Comparison of ENCODE assay signal across 9 cellular contexts in genomic region chr22:30705710-30706651, GRCh38. TPM values are rescaled to one million over a fixed set of nuclear protein-coding genes. Genes with fewer than 3 reads are reported as not detected.
DNase-seq lines count a peak whose midpoint lies in the region; ATAC-seq and TF ChIP-seq lines count a peak whose summit lies in the region.
"Had no signal": no experiment of that assay in that cellular context is flagged by ENCODE, and none has a peak within 500 bp of the region (broad histone marks: within the 10 kb centered on the region; RNA-seq: fewer than 3 reads in every experiment).

No MANE protein-coding gene starts in this region.

- H3K27ac Mint-ChIP-seq in natural killer cell treated with Interleukin-12 subunit alpha and Interleukin-12 subunit beta and Interleukin-15 and Interleukin-18, amount 100 ng/mL, for 72 hours: peak overlapping the region; percentile 74 to 75

- H3K4me3 ChIP-seq in WERI-Rb-1 (ENCODE audit: low read depth, low read length) (no peak overlapping the region), PC-9 (no peak overlapping the region)
- H3K4me3 ChIP-seq in effector memory CD4-positive, alpha-beta T cell (ENCODE audit: insufficient read depth, low read depth, low read length, poor library complexity, severe bottlenecking): no peak overlapping the region

- H3K27me3 ChIP-seq in WERI-Rb-1 (ENCODE audit: insufficient read depth, low read depth, severe bottlenecking): no peaks in the 10 kb centered on the region
- H3K27me3 ChIP-seq in effector memory CD4-positive, alpha-beta T cell (replicated peaks; ENCODE audit: control insufficient read depth, insufficient read depth, low read length, poor library complexity, severe bottlenecking): no peaks in the 10 kb centered on the region
- no peaks in the 10 kb centered on the region for H3K27me3 ChIP-seq in PC-9 (ENCODE audit: insufficient read depth, low read depth)

- peaks cover 19 to 24% of the 10 kb centered on the region in 2 donors for H3K4me1 Mint-ChIP-seq in natural killer cell treated with Interleukin-12 subunit alpha and Interleukin-12 subunit beta and Interleukin-15 and Interleukin-18, amount 100 ng/mL, for 72 hours (ENCODE audit: low read depth in 2 of 2)

- H3K27me3 Mint-ChIP-seq in natural killer cell treated with Interleukin-12 subunit alpha and Interleukin-12 subunit beta and Interleukin-15 and Interleukin-18, amount 100 ng/mL, for 72 hours: peaks cover 0 to 16% of the 10 kb centered on the region in 2 donors

- no peak overlapping the region for H2AFZ ChIP-seq in PC-9

- H3K9me3 ChIP-seq in WERI-Rb-1 (ENCODE audit: severe bottlenecking) (no peaks in the 10 kb centered on the region), PC-9 (ENCODE audit: insufficient read depth, low read depth) (0 out of 2 replicates have a peak, but pooled peaks cover 3% of the 10 kb centered on the region)
- no peaks in the 10 kb centered on the region for H3K9me3 ChIP-seq in effector memory CD4-positive, alpha-beta T cell (ENCODE audit: control insufficient read depth, low read length)
- H3K9me3 ChIP-seq: neutrophil had no signal

- no TSS peak for BruUV-seq in PC-9 (replicated peaks; lab: Mats Ljungman, UMichigan)

- H3K79me2 ChIP-seq in PC-9 (ENCODE audit: low read depth): no peaks in the 10 kb centered on the region

- peak; percentile 46 for ATAC-seq in HG03159 (IDR thresholded peaks at IDR 0.05; ENCODE audit: unreplicated experiment)
- peak; percentile 78 to 84 for ATAC-seq in natural killer cell treated with Interleukin-12 subunit alpha and Interleukin-12 subunit beta and Interleukin-15 and Interleukin-18, amount 100 ng/mL, for 72 hours

- H3K9me3 Mint-ChIP-seq in natural killer cell treated with Interleukin-12 subunit alpha and Interleukin-12 subunit beta and Interleukin-15 and Interleukin-18, amount 100 ng/mL, for 72 hours: no peaks in the 10 kb centered on the region

- peak; percentile 8 for DNase-seq in activated gamma-delta T cell treated with Interleukin-2 at 50 U/mL for 16 hours
- DNase-seq in activated gamma-delta T cell (lab: John Stamatoyannopoulos, UW): no peak
- DNase-seq in WERI-Rb-1: peak; percentile 93
- no peak for DNase-seq in natural killer cell treated with Interleukin-12 subunit alpha and Interleukin-12 subunit beta and Interleukin-15 and Interleukin-18, amount 100 ng/mL, for 72 hours (ENCODE audit: low spot score)
- no peak for DNase-seq in NCI-H526 treated with DMSO at 0.1 percent for 48 hours (lab: John Stamatoyannopoulos, UW)
- DNase-seq in effector memory CD4-positive, alpha-beta T cell: no peak
- DNase-seq in PC-9: no peak

- H3K27ac ChIP-seq in WERI-Rb-1 (peak overlapping the region; percentile 94), PC-9 (no peak overlapping the region)
- no peak overlapping the region for H3K27ac ChIP-seq in effector memory CD4-positive, alpha-beta T cell (ENCODE audit: insufficient read depth, low read length, poor library complexity, severe bottlenecking)
- H3K27ac ChIP-seq: neutrophil had no signal

- no peak overlapping the region for H3K4me2 ChIP-seq in PC-9

- peak overlapping the region; percentile 25 for H3K4me3 Mint-ChIP-seq in natural killer cell treated with Interleukin-12 subunit alpha and Interleukin-12 subunit beta and Interleukin-15 and Interleukin-18, amount 100 ng/mL, for 72 hours

- no peaks in the 10 kb centered on the region for H3K36me3 Mint-ChIP-seq in natural killer cell treated with Interleukin-12 subunit alpha and Interleukin-12 subunit beta and Interleukin-15 and Interleukin-18, amount 100 ng/mL, for 72 hours

- peaks cover 13% of the 10 kb centered on the region for H3F3A ChIP-seq in PC-9 (ENCODE audit: insufficient read depth, low read depth)

- no peaks in the 10 kb centered on the region for H3K9me2 ChIP-seq in PC-9 (ENCODE audit: insufficient read depth)

- CTCF ChIA-PET in PC-9 (lab: Charles Lee): no interaction called here

- H3K36me3 ChIP-seq in WERI-Rb-1 (no peaks in the 10 kb centered on the region), PC-9 (ENCODE audit: low read depth) (no peaks in the 10 kb centered on the region)
- H3K36me3 ChIP-seq in effector memory CD4-positive, alpha-beta T cell (ENCODE audit: control insufficient read depth, insufficient read depth, low read length): no peaks in the 10 kb centered on the region
- H3K36me3 ChIP-seq: neutrophil had no signal

- intact Hi-C loops in PC-9 (cut with micrococcal nuclease; ENCODE audit: unreplicated experiment): no loop called here

- no peaks in the 10 kb centered on the region for H4K20me1 ChIP-seq in PC-9 (ENCODE audit: insufficient read depth)

- no peaks in the 10 kb centered on the region for H3K4me1 ChIP-seq in effector memory CD4-positive, alpha-beta T cell (ENCODE audit: control insufficient read depth, insufficient read depth, low read length, poor library complexity, severe bottlenecking)
- H3K4me1 ChIP-seq in PC-9 (replicated peaks; ENCODE audit: insufficient read depth): peaks cover 13% of the 10 kb centered on the region

- TF ChIP-seq CTCF in WERI-Rb-1 (IDR thresholded peaks at IDR 0.05; ENCODE audit: low read depth, low read length): 0 out of 2 replicates have a peak, but pooled peaks have one; percentile 3
- TF ChIP-seq CTCF in PC-9 (conservative IDR thresholded peaks at IDR 0.05): no peak

- POLR2A ChIA-PET in PC-9 (lab: Charles Lee; ENCODE audit: unreplicated experiment): no interaction called here

RNA-seq across cellular contexts. Expression of gene OSBP2, which starts 11.3 kb away (rescaled TPM):
- total RNA-seq in natural killer cell treated with Interleukin-12 subunit alpha and Interleukin-12 subunit beta and Interleukin-15 and Interleukin-18, amount 100 ng/mL, for 72 hours: 1 to 10 TPM in 1 of 2 donors, under 1 TPM in 1; 0.14 to 1.7 TPM
- 7.1 and 9.2 TPM in 2 replicates for total RNA-seq in PC-9 (2021)

RNA-seq across cellular contexts. Expression of gene DUSP18, which starts 38.3 kb away (rescaled TPM):
- 1 to 10 TPM; 7.1 to 7.7 TPM for total RNA-seq in natural killer cell treated with Interleukin-12 subunit alpha and Interleukin-12 subunit beta and Interleukin-15 and Interleukin-18, amount 100 ng/mL, for 72 hours
- 9.9 and 11.0 TPM in 2 replicates for total RNA-seq in PC-9 (2021)

Comparison
In these comparisons a context has a peak if more than half of its experiments do, and no peak if none do; other contexts are left out.
1. DNase-seq: peak in activated gamma-delta T cell treated with Interleukin-2 at 50 U/mL for 16 hours (single experiment) and WERI-Rb-1 (single experiment); none in activated gamma-delta T cell (single experiment), natural killer cell treated with Interleukin-12 subunit alpha and Interleukin-12 subunit beta and Interleukin-15 and Interleukin-18, amount 100 ng/mL, for 72 hours (single experiment), NCI-H526 treated with DMSO at 0.1 percent for 48 hours (single experiment), effector memory CD4-positive, alpha-beta T cell (0 of 3) and PC-9 (0 of 2).